In the genomic region with DNA sequence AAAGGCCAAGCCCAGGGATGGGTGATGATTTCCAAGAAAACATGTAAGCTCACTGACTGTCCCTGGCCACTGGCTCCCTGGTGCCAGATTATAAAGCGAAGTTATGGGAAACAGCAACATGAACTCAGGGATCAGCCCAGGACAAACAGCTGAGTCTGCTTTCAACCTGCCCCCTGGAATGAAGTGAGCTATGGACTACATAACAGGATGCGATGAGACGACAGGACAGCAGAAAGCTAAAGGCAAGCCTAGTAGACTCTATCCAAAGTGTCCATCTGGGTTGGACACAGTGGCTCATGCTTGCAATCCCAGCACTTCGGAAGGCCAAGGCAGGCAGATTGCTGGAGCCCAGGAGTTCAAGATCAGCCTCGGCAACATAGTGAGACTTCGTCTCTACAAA, we compare ENCODE assay signal across 1 cellular context.
A peak's percentile ranks its signal among the peaks of the same experiment; 100 is the strongest.
TF ChIP-seq lines count a peak whose summit lies in the region.

No MANE protein-coding gene starts in this region.

TF ChIP-seq in HepG2, 621 proteins besides CTCF, POLR2A, EP300 and RAD21 (continued from another document and continues in another):
- TF ChIP-seq, protein P1, sequence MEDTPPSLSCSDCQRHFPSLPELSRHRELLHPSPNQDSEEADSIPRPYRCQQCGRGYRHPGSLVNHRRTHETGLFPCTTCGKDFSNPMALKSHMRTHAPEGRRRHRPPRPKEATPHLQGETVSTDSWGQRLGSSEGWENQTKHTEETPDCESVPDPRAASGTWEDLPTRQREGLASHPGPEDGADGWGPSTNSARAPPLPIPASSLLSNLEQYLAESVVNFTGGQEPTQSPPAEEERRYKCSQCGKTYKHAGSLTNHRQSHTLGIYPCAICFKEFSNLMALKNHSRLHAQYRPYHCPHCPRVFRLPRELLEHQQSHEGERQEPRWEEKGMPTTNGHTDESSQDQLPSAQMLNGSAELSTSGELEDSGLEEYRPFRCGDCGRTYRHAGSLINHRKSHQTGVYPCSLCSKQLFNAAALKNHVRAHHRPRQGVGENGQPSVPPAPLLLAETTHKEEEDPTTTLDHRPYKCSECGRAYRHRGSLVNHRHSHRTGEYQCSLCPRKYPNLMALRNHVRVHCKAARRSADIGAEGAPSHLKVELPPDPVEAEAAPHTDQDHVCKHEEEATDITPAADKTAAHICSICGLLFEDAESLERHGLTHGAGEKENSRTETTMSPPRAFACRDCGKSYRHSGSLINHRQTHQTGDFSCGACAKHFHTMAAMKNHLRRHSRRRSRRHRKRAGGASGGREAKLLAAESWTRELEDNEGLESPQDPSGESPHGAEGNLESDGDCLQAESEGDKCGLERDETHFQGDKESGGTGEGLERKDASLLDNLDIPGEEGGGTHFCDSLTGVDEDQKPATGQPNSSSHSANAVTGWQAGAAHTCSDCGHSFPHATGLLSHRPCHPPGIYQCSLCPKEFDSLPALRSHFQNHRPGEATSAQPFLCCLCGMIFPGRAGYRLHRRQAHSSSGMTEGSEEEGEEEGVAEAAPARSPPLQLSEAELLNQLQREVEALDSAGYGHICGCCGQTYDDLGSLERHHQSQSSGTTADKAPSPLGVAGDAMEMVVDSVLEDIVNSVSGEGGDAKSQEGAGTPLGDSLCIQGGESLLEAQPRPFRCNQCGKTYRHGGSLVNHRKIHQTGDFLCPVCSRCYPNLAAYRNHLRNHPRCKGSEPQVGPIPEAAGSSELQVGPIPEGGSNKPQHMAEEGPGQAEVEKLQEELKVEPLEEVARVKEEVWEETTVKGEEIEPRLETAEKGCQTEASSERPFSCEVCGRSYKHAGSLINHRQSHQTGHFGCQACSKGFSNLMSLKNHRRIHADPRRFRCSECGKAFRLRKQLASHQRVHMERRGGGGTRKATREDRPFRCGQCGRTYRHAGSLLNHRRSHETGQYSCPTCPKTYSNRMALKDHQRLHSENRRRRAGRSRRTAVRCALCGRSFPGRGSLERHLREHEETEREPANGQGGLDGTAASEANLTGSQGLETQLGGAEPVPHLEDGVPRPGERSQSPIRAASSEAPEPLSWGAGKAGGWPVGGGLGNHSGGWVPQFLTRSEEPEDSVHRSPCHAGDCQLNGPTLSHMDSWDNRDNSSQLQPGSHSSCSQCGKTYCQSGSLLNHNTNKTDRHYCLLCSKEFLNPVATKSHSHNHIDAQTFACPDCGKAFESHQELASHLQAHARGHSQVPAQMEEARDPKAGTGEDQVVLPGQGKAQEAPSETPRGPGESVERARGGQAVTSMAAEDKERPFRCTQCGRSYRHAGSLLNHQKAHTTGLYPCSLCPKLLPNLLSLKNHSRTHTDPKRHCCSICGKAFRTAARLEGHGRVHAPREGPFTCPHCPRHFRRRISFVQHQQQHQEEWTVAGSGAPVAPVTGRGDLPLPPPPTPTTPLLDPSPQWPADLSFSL (CRISPR knock-in tag; IDR thresholded peaks at IDR 0.05): no peak
- TF ChIP-seq, protein P2, sequence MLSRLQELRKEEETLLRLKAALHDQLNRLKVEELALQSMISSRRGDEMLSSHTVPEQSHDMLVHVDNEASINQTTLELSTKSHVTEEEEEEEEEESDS (CRISPR knock-in tag; IDR thresholded peaks at IDR 0.05; ENCODE audit: borderline replicate concordance): no peak
- TF ChIP-seq ZNF331 (CRISPR knock-in tag; IDR thresholded peaks at IDR 0.05): peak; percentile 11; the same call in 1 of the 2 replicates
- no peak for TF ChIP-seq ZNF879 (CRISPR knock-in tag; IDR thresholded peaks at IDR 0.05)
- TF ChIP-seq MTA3 (CRISPR knock-in tag; IDR thresholded peaks at IDR 0.05): no peak
- TF ChIP-seq AHR (CRISPR knock-in tag; IDR thresholded peaks at IDR 0.05): no peak
- TF ChIP-seq RFX1 (IDR thresholded peaks at IDR 0.05): no peak
- TF ChIP-seq, protein P3, sequence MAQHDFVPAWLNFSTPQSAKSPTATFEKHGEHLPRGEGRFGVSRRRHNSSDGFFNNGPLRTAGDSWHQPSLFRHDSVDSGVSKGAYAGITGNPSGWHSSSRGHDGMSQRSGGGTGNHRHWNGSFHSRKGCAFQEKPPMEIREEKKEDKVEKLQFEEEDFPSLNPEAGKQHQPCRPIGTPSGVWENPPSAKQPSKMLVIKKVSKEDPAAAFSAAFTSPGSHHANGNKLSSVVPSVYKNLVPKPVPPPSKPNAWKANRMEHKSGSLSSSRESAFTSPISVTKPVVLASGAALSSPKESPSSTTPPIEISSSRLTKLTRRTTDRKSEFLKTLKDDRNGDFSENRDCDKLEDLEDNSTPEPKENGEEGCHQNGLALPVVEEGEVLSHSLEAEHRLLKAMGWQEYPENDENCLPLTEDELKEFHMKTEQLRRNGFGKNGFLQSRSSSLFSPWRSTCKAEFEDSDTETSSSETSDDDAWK (CRISPR knock-in tag; IDR thresholded peaks at IDR 0.05): no peak
- no peak for TF ChIP-seq RBFOX2 (IDR thresholded peaks at IDR 0.05; ENCODE audit: low read depth, low read length)
- no peak for TF ChIP-seq ZNF570 (CRISPR knock-in tag; IDR thresholded peaks at IDR 0.05; ENCODE audit: borderline replicate concordance)
- no peak for TF ChIP-seq GFI1 (CRISPR knock-in tag; IDR thresholded peaks at IDR 0.05; ENCODE audit: borderline replicate concordance)
- TF ChIP-seq, protein P4, sequence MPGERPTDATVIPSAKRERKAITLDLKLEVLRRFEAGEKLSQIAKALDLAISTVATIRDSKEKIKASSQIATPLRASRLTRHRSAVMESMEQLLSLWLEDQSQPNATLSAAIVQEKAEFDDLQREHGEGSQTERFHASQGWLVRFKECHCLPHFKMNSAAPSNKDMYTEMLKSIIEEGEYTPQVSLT (CRISPR knock-in tag; IDR thresholded peaks at IDR 0.05; ENCODE audit: borderline replicate concordance, low read depth): no peak
- TF ChIP-seq, protein P5, sequence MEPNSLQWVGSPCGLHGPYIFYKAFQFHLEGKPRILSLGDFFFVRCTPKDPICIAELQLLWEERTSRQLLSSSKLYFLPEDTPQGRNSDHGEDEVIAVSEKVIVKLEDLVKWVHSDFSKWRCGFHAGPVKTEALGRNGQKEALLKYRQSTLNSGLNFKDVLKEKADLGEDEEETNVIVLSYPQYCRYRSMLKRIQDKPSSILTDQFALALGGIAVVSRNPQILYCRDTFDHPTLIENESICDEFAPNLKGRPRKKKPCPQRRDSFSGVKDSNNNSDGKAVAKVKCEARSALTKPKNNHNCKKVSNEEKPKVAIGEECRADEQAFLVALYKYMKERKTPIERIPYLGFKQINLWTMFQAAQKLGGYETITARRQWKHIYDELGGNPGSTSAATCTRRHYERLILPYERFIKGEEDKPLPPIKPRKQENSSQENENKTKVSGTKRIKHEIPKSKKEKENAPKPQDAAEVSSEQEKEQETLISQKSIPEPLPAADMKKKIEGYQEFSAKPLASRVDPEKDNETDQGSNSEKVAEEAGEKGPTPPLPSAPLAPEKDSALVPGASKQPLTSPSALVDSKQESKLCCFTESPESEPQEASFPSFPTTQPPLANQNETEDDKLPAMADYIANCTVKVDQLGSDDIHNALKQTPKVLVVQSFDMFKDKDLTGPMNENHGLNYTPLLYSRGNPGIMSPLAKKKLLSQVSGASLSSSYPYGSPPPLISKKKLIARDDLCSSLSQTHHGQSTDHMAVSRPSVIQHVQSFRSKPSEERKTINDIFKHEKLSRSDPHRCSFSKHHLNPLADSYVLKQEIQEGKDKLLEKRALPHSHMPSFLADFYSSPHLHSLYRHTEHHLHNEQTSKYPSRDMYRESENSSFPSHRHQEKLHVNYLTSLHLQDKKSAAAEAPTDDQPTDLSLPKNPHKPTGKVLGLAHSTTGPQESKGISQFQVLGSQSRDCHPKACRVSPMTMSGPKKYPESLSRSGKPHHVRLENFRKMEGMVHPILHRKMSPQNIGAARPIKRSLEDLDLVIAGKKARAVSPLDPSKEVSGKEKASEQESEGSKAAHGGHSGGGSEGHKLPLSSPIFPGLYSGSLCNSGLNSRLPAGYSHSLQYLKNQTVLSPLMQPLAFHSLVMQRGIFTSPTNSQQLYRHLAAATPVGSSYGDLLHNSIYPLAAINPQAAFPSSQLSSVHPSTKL (CRISPR knock-in tag; IDR thresholded peaks at IDR 0.05): peak; percentile 62
- TF ChIP-seq, protein P6, sequence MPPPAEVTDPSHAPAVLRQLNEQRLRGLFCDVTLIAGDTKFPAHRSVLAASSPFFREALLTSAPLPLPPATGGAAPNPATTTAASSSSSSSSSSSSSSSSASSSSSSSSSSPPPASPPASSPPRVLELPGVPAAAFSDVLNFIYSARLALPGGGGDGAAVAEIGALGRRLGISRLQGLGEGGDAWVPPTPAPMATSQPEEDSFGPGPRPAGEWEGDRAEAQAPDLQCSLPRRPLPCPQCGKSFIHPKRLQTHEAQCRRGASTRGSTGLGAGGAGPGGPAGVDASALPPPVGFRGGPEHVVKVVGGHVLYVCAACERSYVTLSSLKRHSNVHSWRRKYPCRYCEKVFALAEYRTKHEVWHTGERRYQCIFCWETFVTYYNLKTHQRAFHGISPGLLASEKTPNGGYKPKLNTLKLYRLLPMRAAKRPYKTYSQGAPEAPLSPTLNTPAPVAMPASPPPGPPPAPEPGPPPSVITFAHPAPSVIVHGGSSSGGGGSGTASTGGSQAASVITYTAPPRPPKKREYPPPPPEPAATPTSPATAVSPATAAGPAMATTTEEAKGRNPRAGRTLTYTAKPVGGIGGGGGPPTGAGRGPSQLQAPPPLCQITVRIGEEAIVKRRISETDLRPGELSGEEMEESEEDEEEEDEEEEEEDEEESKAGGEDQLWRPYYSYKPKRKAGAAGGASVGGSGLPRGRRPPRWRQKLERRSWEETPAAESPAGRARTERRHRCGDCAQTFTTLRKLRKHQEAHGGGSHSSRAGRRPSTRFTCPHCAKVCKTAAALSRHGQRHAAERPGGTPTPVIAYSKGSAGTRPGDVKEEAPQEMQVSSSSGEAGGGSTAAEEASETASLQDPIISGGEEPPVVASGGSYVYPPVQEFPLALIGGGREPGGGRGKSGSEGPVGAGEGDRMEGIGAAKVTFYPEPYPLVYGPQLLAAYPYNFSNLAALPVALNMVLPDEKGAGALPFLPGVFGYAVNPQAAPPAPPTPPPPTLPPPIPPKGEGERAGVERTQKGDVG (CRISPR knock-in tag; IDR thresholded peaks at IDR 0.05; ENCODE audit: borderline replicate concordance): no peak
- TF ChIP-seq, protein P7, sequence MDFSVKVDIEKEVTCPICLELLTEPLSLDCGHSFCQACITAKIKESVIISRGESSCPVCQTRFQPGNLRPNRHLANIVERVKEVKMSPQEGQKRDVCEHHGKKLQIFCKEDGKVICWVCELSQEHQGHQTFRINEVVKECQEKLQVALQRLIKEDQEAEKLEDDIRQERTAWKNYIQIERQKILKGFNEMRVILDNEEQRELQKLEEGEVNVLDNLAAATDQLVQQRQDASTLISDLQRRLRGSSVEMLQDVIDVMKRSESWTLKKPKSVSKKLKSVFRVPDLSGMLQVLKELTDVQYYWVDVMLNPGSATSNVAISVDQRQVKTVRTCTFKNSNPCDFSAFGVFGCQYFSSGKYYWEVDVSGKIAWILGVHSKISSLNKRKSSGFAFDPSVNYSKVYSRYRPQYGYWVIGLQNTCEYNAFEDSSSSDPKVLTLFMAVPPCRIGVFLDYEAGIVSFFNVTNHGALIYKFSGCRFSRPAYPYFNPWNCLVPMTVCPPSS (IDR thresholded peaks at IDR 0.05): no peak
- no peak for TF ChIP-seq ZC3H13 (CRISPR knock-in tag; IDR thresholded peaks at IDR 0.05)
- TF ChIP-seq, protein P8, sequence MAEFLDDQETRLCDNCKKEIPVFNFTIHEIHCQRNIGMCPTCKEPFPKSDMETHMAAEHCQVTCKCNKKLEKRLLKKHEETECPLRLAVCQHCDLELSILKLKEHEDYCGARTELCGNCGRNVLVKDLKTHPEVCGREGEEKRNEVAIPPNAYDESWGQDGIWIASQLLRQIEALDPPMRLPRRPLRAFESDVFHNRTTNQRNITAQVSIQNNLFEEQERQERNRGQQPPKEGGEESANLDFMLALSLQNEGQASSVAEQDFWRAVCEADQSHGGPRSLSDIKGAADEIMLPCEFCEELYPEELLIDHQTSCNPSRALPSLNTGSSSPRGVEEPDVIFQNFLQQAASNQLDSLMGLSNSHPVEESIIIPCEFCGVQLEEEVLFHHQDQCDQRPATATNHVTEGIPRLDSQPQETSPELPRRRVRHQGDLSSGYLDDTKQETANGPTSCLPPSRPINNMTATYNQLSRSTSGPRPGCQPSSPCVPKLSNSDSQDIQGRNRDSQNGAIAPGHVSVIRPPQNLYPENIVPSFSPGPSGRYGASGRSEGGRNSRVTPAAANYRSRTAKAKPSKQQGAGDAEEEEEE (CRISPR knock-in tag; IDR thresholded peaks at IDR 0.05; ENCODE audit: borderline replicate concordance): no peak
- TF ChIP-seq KLF11 (CRISPR knock-in tag; IDR thresholded peaks at IDR 0.05): no peak
- TF ChIP-seq NFE2L2 (IDR thresholded peaks at IDR 0.05; ENCODE audit: low read length): no peak
- no peak for TF ChIP-seq CENPT (CRISPR knock-in tag; IDR thresholded peaks at IDR 0.05; ENCODE audit: low read depth)
- TF ChIP-seq, protein P9, sequence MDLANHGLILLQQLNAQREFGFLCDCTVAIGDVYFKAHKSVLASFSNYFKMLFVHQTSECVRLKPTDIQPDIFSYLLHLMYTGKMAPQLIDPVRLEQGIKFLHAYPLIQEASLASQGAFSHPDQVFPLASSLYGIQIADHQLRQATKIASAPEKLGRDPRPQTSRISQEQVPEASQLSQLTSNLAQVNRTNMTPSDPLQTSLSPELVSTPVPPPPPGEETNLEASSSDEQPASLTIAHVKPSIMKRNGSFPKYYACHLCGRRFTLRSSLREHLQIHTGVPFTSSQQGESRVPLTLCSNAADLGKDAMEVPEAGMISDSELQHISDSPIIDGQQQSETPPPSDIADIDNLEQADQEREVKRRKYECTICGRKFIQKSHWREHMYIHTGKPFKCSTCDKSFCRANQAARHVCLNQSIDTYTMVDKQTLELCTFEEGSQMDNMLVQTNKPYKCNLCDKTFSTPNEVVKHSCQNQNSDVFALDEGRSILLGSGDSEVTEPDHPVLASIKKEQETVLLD (CRISPR knock-in tag; IDR thresholded peaks at IDR 0.05; ENCODE audit: low read depth): no peak
- TF ChIP-seq, protein P10, sequence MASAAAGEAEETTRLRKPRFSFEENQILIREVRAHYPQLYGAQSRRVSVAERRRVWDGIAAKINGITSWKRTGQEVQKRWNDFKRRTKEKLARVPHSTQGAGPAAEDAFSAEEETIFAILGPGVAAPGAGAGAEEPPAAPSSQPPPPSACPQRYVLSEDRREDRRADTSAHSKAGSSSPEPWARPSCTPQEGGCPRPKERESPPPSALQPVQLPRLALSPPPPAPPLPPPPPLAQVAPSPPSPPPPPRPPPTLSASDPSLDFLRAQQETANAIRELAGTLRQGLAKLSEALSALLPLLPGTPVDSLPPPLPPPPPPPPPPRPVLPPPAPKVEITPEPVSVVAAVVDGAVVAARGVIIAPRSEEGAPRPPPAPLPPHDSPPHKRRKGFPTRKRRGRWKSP (CRISPR knock-in tag; IDR thresholded peaks at IDR 0.05): no peak
- TF ChIP-seq TAF1 (CRISPR knock-in tag; IDR thresholded peaks at IDR 0.05): no peak; the same call in 1 of the 2 replicates
- TF ChIP-seq JDP2 (CRISPR knock-in tag; IDR thresholded peaks at IDR 0.05; ENCODE audit: borderline replicate concordance): no peak
- TF ChIP-seq, protein P11, sequence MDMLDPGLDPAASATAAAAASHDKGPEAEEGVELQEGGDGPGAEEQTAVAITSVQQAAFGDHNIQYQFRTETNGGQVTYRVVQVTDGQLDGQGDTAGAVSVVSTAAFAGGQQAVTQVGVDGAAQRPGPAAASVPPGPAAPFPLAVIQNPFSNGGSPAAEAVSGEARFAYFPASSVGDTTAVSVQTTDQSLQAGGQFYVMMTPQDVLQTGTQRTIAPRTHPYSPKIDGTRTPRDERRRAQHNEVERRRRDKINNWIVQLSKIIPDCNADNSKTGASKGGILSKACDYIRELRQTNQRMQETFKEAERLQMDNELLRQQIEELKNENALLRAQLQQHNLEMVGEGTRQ (IDR thresholded peaks at IDR 0.05; ENCODE audit: low read depth, low read length): no peak
- TF ChIP-seq, protein P11 (CRISPR knock-in tag; IDR thresholded peaks at IDR 0.05; ENCODE audit: borderline replicate concordance): no peak
- TF ChIP-seq HOXA5 (CRISPR knock-in tag; IDR thresholded peaks at IDR 0.05): no peak
